In the genomic region with DNA sequence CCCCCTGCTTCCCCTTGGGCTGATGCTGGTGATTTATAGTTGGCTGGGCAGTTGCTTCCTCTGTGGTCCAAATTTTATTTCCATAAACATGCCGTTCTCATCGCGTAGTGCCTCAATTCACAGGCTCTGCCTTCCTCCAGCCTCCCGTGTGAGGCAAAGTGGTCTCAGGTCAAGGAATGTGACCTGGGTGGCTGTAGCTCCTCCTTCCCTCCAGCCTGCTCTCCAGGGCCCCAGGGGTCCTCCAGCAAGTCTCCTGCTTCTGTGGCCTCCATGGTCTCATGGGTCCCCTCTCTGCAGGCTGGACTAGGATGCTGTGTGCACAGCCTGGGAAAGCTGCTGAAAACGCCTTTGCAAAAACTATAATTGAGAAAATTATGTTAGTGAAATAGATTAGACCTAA, we compare ENCODE assay signal across 22 cellular contexts.
"Had no signal": no experiment of that assay in that cellular context is flagged by ENCODE, and none has a peak within 500 bp of the region (broad histone marks: within the 10 kb centered on the region; RNA-seq: fewer than 3 reads in every experiment).

No MANE protein-coding gene starts in this region.

- H3K36me3 ChIP-seq: esophagus squamous epithelium, gastrocnemius medialis, heart right ventricle, left lung, lower lobe of right lung had no signal

- H3K4me3 ChIP-seq: esophagus squamous epithelium, gastrocnemius medialis, heart right ventricle, left lung, lower lobe of right lung, mucosa of descending colon had no signal

- H3K4me1 ChIP-seq: esophagus squamous epithelium, gastrocnemius medialis, heart right ventricle, left lung, lower lobe of right lung had no signal

- DNase-seq: cortex of kidney; effector CD8-positive, alpha-beta T cell; effector memory CD8-positive, alpha-beta T cell; endodermal cell; erythroblast; esophagus squamous epithelium; foreskin fibroblast; foreskin melanocyte; gastrocnemius medialis; glutamatergic neuron; head of caudate nucleus; heart right ventricle; hippocampal formation; left cardiac atrium; left lung; left ventricle myocardium superior; lower lobe of right lung; mesendoderm; mucosa of descending colon; naive B cell had no signal

- H3K27ac ChIP-seq: epithelial cell of prostate, esophagus squamous epithelium, gastrocnemius medialis, heart right ventricle, left lung, lower lobe of right lung had no signal

- H3K9me3 ChIP-seq: esophagus squamous epithelium, gastrocnemius medialis, heart right ventricle, left lung, lower lobe of right lung, mucosa of descending colon had no signal

- ATAC-seq: effector memory CD8-positive, alpha-beta T cell; esophagus mucosa; gastrocnemius medialis; heart right ventricle; left cardiac atrium; left lung; left ventricle myocardium superior; lower lobe of right lung; mucosa of descending colon had no signal
